In genomic region chr3:153099131-153099530, GRCh38 we compare ENCODE assay signal across 17 cellular contexts.
DNase-seq lines count a peak whose midpoint lies in the region; ATAC-seq and TF ChIP-seq lines count a peak whose summit lies in the region.
"Had no signal": no experiment of that assay in that cellular context is flagged by ENCODE, and none has a peak within 500 bp of the region (broad histone marks: within the 10 kb centered on the region; RNA-seq: fewer than 3 reads in every experiment).

No MANE protein-coding gene starts in this region.

- intact Hi-C loops in colonic mucosa (cut with DNase I): no loop called here
- intact Hi-C loops in mucosa of descending colon (cut with DNase I, micrococcal nuclease): no loop called here
- intact Hi-C loops in transverse colon (cut with DNase I; ENCODE audit: low total_unique reads): no loop called here
- intact Hi-C loops in CD4-positive, alpha-beta T cell (cut with DNase I, micrococcal nuclease): no loop called here

- peak; percentile 69 for ATAC-seq in mucosa of descending colon
- ATAC-seq in T-helper 17 cell: no peak
- no peak for ATAC-seq in GM19452 (IDR thresholded peaks at IDR 0.05; ENCODE audit: unreplicated experiment)
- ATAC-seq in CD4-positive, alpha-beta T cell (ENCODE audit: poor library complexity): no peak
- ATAC-seq: CD8-positive, alpha-beta T cell; GM12878 had no signal

- in situ Hi-C loops in transverse colon (cut with MboI; ENCODE audit: low pct_ligation_motif_present in 1 of 4, low pct_unique_long_range_greater_than_20kb in 1 of 4, low sequenced_read_pairs in 3 of 4): no loop called here

- H3K4me3 Mint-ChIP-seq in T-helper 17 cell: no peak overlapping the region
- no peak overlapping the region for H3K4me3 Mint-ChIP-seq in CD4-positive, alpha-beta T cell
- H3K4me3 Mint-ChIP-seq: CD8-positive, alpha-beta T cell; HFFc6 had no signal

- WGBS in transverse colon (ENCODE audit: low coverage in 1 of 2), 2 donors: 51 to 61% methylated on average over 4 to 9 of the region's 9 CpGs

- peak overlapping the region; percentile 74 for H3K27ac ChIP-seq in colonic mucosa
- peak overlapping the region; percentile 5 to 43 (median 37) for H3K27ac ChIP-seq in transverse colon
- no peak overlapping the region for H3K27ac ChIP-seq in CD4-positive, alpha-beta T cell (ENCODE audit: low read depth, low read length)

- peaks cover 3% of the 10 kb centered on the region for H3K4me1 ChIP-seq in colonic mucosa
- H3K4me1 ChIP-seq in mucosa of descending colon (ENCODE audit: low read depth): peaks cover 14% of the 10 kb centered on the region
- peaks cover 2 to 27% (median 16%) of the 10 kb centered on the region in 4 donors for H3K4me1 ChIP-seq in transverse colon

- no peaks in the 10 kb centered on the region for H3K27me3 Mint-ChIP-seq in T-helper 17 cell
- H3K27me3 Mint-ChIP-seq in CD4-positive, alpha-beta T cell: no peaks in the 10 kb centered on the region

- POLR2A ChIA-PET in CD4-positive, alpha-beta T cell (lab: Charles Lee): no interaction called here

- TF ChIP-seq EP300 in transverse colon (IDR thresholded peaks at IDR 0.05; ENCODE audit: low read depth): no peak

- peak overlapping the region in 1 of 2 donors; percentile 1 for H3K9ac ChIP-seq in colonic mucosa (ENCODE audit: low read depth in 2 of 2, low read length in 2 of 2)

- H3K4me1 Mint-ChIP-seq in T-helper 17 cell: no peaks in the 10 kb centered on the region
- H3K4me1 Mint-ChIP-seq in CD4-positive, alpha-beta T cell (ENCODE audit: low read depth): no peaks in the 10 kb centered on the region

- H3K27me3 ChIP-seq in colonic mucosa: no peaks in the 10 kb centered on the region
- no peaks in the 10 kb centered on the region for H3K27me3 ChIP-seq in transverse colon
- H3K27me3 ChIP-seq in CD4-positive, alpha-beta T cell (ENCODE audit: control insufficient read depth, insufficient read depth, low read length): no peaks in the 10 kb centered on the region

- H3K4me3 ChIP-seq in colonic mucosa: no peak overlapping the region
- no peak overlapping the region for H3K4me3 ChIP-seq in mucosa of descending colon
- no peak overlapping the region for H3K4me3 ChIP-seq in transverse colon
- H3K4me3 ChIP-seq: GM12878, HAP-1 had no signal

- no peak overlapping the region for H3K27ac Mint-ChIP-seq in T-helper 17 cell
- no peak overlapping the region for H3K27ac Mint-ChIP-seq in CD4-positive, alpha-beta T cell
- H3K27ac Mint-ChIP-seq: CD8-positive, alpha-beta T cell; HFFc6 had no signal

- H3K9me3 Mint-ChIP-seq in CD4-positive, alpha-beta T cell: no peaks in the 10 kb centered on the region
- H3K9me3 Mint-ChIP-seq: CD8-positive, alpha-beta T cell; HFFc6 had no signal

- CTCF ChIA-PET in CD4-positive, alpha-beta T cell (lab: Charles Lee): interaction anchor here (0.7 kb wide), 1 partner anchor 57 kb away, joined by 3 read pairs; no protein-coding TSS in a partner anchor

- TF ChIP-seq CTCF in colonic mucosa (IDR thresholded peaks at IDR 0.05): no peak
- no peak for TF ChIP-seq CTCF in mucosa of descending colon (IDR thresholded peaks at IDR 0.05)
- no peak for TF ChIP-seq CTCF in transverse colon (IDR thresholded peaks at IDR 0.05)
- TF ChIP-seq CTCF in CD4-positive, alpha-beta T cell (IDR thresholded peaks at IDR 0.05): no peak

- TF ChIP-seq POLR2A in transverse colon (IDR thresholded peaks at IDR 0.05): no peak

- no peaks in the 10 kb centered on the region for H3K36me3 Mint-ChIP-seq in T-helper 17 cell (ENCODE audit: low read depth)
- H3K36me3 Mint-ChIP-seq in CD4-positive, alpha-beta T cell (ENCODE audit: low read depth): no peaks in the 10 kb centered on the region
- H3K36me3 Mint-ChIP-seq: CD8-positive, alpha-beta T cell had no signal

- H3K9me3 ChIP-seq in colonic mucosa (no peaks in the 10 kb centered on the region), mucosa of descending colon (no peaks in the 10 kb centered on the region), transverse colon (no peaks in the 10 kb centered on the region), T-helper 17 cell (ENCODE audit: control insufficient read depth, low read length, poor library complexity, severe bottlenecking) (no peaks in the 10 kb centered on the region)
- no peaks in the 10 kb centered on the region for H3K9me3 ChIP-seq in CD4-positive, alpha-beta T cell (ENCODE audit: control insufficient read depth, low read length)
- H3K9me3 ChIP-seq: Caco-2, HAP-1 had no signal

- H3K36me3 ChIP-seq in colonic mucosa: no peaks in the 10 kb centered on the region
- H3K36me3 ChIP-seq in mucosa of descending colon (ENCODE audit: low read depth): no peaks in the 10 kb centered on the region
- H3K36me3 ChIP-seq in transverse colon: no peaks in the 10 kb centered on the region
- H3K36me3 ChIP-seq: HAP-1 had no signal

- DNase-seq in colonic mucosa (peak; percentile 29), mucosa of descending colon (peak in 2 of 3 donors; percentile 24 to 48), transverse colon (peak; percentile 15), T-helper 17 cell (no peak)
- DNase-seq in CD4-positive, alpha-beta T cell: no peak
- DNase-seq: C1 segment of cervical spinal cord; Caco-2; CD8-positive, alpha-beta T cell; DMS 273 treated with DMSO at 0.1 percent for 48 hours; DMS79; EL; GDM1; GOT3; HFFc6 had no signal

Comparison
In these comparisons a context has a peak if more than half of its experiments do, and no peak if none do; other contexts are left out.
1. DNase-seq: peak in colonic mucosa (single experiment), mucosa of descending colon (2 of 3) and transverse colon (single experiment); none in T-helper 17 cell (0 of 3) and CD4-positive, alpha-beta T cell (0 of 10).